8 cellular contexts compared by ENCODE assay signal in genomic region chr4:25159837-25160713, GRCh38. TPM values are rescaled to one million over a fixed set of nuclear protein-coding genes. Genes with fewer than 3 reads are reported as not detected.
DNase-seq lines count a peak whose midpoint lies in the region; ATAC-seq and TF ChIP-seq lines count a peak whose summit lies in the region.

Gene SEPSECS, minus strand, starts transcription at chr4:25160449. Its CDS starts 80 bp downstream, at chr4:25160369.

- H3K27ac Mint-ChIP-seq in activated T-cell treated with anti-CD3 and anti-CD28 coated beads, Interleukin-2, amount 50 U/mL, for 72 hours: peak within 1 kb of the TSS; percentile 99

- H2AFZ ChIP-seq in KMS-11 (ENCODE audit: low read depth): peak within 1 kb of the TSS; percentile 79

- no peaks in the 10 kb centered on the region for H3K36me3 ChIP-seq in KMS-11 (ENCODE audit: insufficient read depth)
- no peaks in the 10 kb centered on the region for H3K36me3 ChIP-seq in Peyer's patch
- H3K36me3 ChIP-seq in esophagus muscularis mucosa: peaks cover 0 to 11% (median 3%) of the 10 kb centered on the region in 4 donors
- peaks cover 0 to 5% of the 10 kb centered on the region in 2 donors for H3K36me3 ChIP-seq in muscle layer of duodenum (ENCODE audit: control insufficient read depth in 1 of 2, insufficient read depth in 2 of 2, low read length in 2 of 2)

- H4K20me1 ChIP-seq in KMS-11 (ENCODE audit: insufficient read depth): no peaks in the 10 kb centered on the region

- peak within 1 kb of the TSS; percentile 80 to 92 for H3K4me3 Mint-ChIP-seq in activated T-cell treated with anti-CD3 and anti-CD28 coated beads, Interleukin-2, amount 50 U/mL, for 72 hours

- H3K27me3 Mint-ChIP-seq in activated T-cell treated with anti-CD3 and anti-CD28 coated beads, Interleukin-2, amount 50 U/mL, for 72 hours (ENCODE audit: low read depth): no peaks in the 10 kb centered on the region

- H3K27ac ChIP-seq in KMS-11 (peak within 1 kb of the TSS; percentile 86), Peyer's patch (peak within 1 kb of the TSS; percentile 94 to 97 (median 96)), esophagus muscularis mucosa (replicated peaks in 1 of 4) (peak within 1 kb of the TSS; percentile 96 to 97 (median 97)), muscle layer of duodenum (ENCODE audit: low read length) (peak within 1 kb of the TSS; percentile 94)

- 1% methylated on average over 50 of the region's 66 CpGs for WGBS in esophagus muscularis mucosa

- DNase-seq in DMS53 treated with DMSO at 0.1 percent for 48 hours (lab: John Stamatoyannopoulos, UW; ENCODE audit: unreplicated experiment) (peak; percentile 99), Peyer's patch (peak; percentile 97 to 99 (median 98)), esophagus muscularis mucosa (ENCODE audit: extremely low spot score) (peak; percentile 99)
- peak; percentile 91 to 93 for DNase-seq in activated T-cell treated with anti-CD3 and anti-CD28 coated beads, Interleukin-2, amount 50 U/mL, for 72 hours
- DNase-seq in stimulated activated CD8-positive, alpha-beta memory T cell treated with anti-CD3 and anti-CD28 coated beads, Interleukin-7, amount 100 ng/mL, for 4 hours (ENCODE audit: low read depth in 2 of 2): peak; percentile 88 to 91

- intact Hi-C loops in esophagus muscularis mucosa (cut with DNase I): loop anchor here (5.0 to 10.0 kb wide), 3 partner anchors 72 to 365 kb away; partner anchors contain the start of genes PI4K2B, SOD3 and ZCCHC4

- peak within 1 kb of the TSS; percentile 81 for H3K9ac ChIP-seq in KMS-11

- no peak within 1 kb of the TSS for H3K4me3 ChIP-seq in KMS-11 (IDR thresholded peaks at IDR 0.05; ENCODE audit: insufficient read depth, low read depth, low read length)
- H3K4me3 ChIP-seq in Peyer's patch: peak within 1 kb of the TSS; percentile 65 to 92 (median 78)
- H3K4me3 ChIP-seq in esophagus muscularis mucosa: peak within 1 kb of the TSS; percentile 82 to 92 (median 87)
- peak within 1 kb of the TSS; percentile 92 to 94 for H3K4me3 ChIP-seq in muscle layer of duodenum (ENCODE audit: low read depth in 1 of 2, low read length in 2 of 2)

- H3K4me1 ChIP-seq in KMS-11 (ENCODE audit: low read depth, poor library complexity, severe bottlenecking) (peaks cover 18% of the 10 kb centered on the region), Peyer's patch (peaks cover 0 to 16% (median 8%) of the 10 kb centered on the region in 4 donors), esophagus muscularis mucosa (peaks cover 14 to 24% (median 22%) of the 10 kb centered on the region in 4 donors), muscle layer of duodenum (ENCODE audit: control insufficient read depth in 1 of 2, insufficient read depth in 2 of 2, low read length in 2 of 2) (peaks cover 11 to 17% of the 10 kb centered on the region in 2 donors)

- no peaks in the 10 kb centered on the region for H3K9me3 Mint-ChIP-seq in activated T-cell treated with anti-CD3 and anti-CD28 coated beads, Interleukin-2, amount 50 U/mL, for 72 hours

- TF ChIP-seq POLR2A in Peyer's patch (IDR thresholded peaks at IDR 0.05) (peak; percentile 70 to 95), esophagus muscularis mucosa (IDR thresholded peaks at IDR 0.05; ENCODE audit: low read depth) (no peak)

- TF ChIP-seq CTCF in KMS-11 (conservative IDR thresholded peaks at IDR 0.05; ENCODE audit: low read depth, low read length) (no peak), Peyer's patch (IDR thresholded peaks at IDR 0.05) (no peak), esophagus muscularis mucosa (IDR thresholded peaks at IDR 0.05) (no peak)

- ATAC-seq in GM21737 (IDR thresholded peaks at IDR 0.05; ENCODE audit: unreplicated experiment): peak; percentile 83
- peak; percentile 94 to 95 for ATAC-seq in activated T-cell treated with anti-CD3 and anti-CD28 coated beads, Interleukin-2, amount 50 U/mL, for 72 hours (replicated peaks in 1 of 2)

- TF ChIP-seq EP300 in esophagus muscularis mucosa (IDR thresholded peaks at IDR 0.05): no peak

- H3K4me1 Mint-ChIP-seq in activated T-cell treated with anti-CD3 and anti-CD28 coated beads, Interleukin-2, amount 50 U/mL, for 72 hours (ENCODE audit: low read depth): peaks cover 43% of the 10 kb centered on the region

- H3K36me3 Mint-ChIP-seq in activated T-cell treated with anti-CD3 and anti-CD28 coated beads, Interleukin-2, amount 50 U/mL, for 72 hours (ENCODE audit: insufficient read depth in 2 of 2): peaks cover 6 to 14% of the 10 kb centered on the region in 2 donors

- H3K27me3 ChIP-seq in KMS-11 (ENCODE audit: insufficient read depth, low read depth) (no peaks in the 10 kb centered on the region), Peyer's patch (no peaks in the 10 kb centered on the region), esophagus muscularis mucosa (no peaks in the 10 kb centered on the region), muscle layer of duodenum (ENCODE audit: low read depth, low read length) (no peaks in the 10 kb centered on the region)

- H3K9me3 ChIP-seq in Peyer's patch (no peaks in the 10 kb centered on the region), esophagus muscularis mucosa (no peaks in the 10 kb centered on the region), muscle layer of duodenum (ENCODE audit: control insufficient read depth in 1 of 2, low read length in 2 of 2) (no peaks in the 10 kb centered on the region)

- H3K79me2 ChIP-seq in KMS-11 (ENCODE audit: insufficient read depth, low read depth): no peaks in the 10 kb centered on the region

- peak within 1 kb of the TSS; percentile 86 for H3K4me2 ChIP-seq in KMS-11

RNA-seq across cellular contexts. Expression of gene SEPSECS, which starts in this region (rescaled TPM):
- total RNA-seq in Peyer's patch: 10 to 100 TPM in 3 of 4 donors, 1 to 10 TPM in 1; 5.0 to 25.9 (median 23.6) TPM
- 10 to 100 TPM; 21.6 to 27.9 TPM for total RNA-seq in activated T-cell treated with anti-CD3 and anti-CD28 coated beads, Interleukin-2, amount 50 U/mL, for 72 hours
- 1 to 10 TPM; 3.8 to 6.2 (median 4.0) TPM for total RNA-seq in esophagus muscularis mucosa
